In genomic region chr2:25473758-25474335, GRCh38 we compare ENCODE assay signal across 10 cellular contexts.
DNase-seq lines count a peak whose midpoint lies in the region; ATAC-seq and TF ChIP-seq lines count a peak whose summit lies in the region.
"Had no signal": no experiment of that assay in that cellular context is flagged by ENCODE, and none has a peak within 500 bp of the region (broad histone marks: within the 10 kb centered on the region; RNA-seq: fewer than 3 reads in every experiment).

No MANE protein-coding gene starts in this region.

- peaks cover 7% of the 10 kb centered on the region for H3K9me3 ChIP-seq in CD4-positive, alpha-beta T cell (ENCODE audit: control insufficient read depth, low read length)

- H3K4me3 Mint-ChIP-seq in CD4-positive, alpha-beta T cell, result no peak overlapping the region
- no peak overlapping the region for H3K4me3 Mint-ChIP-seq in activated CD8-positive, alpha-beta T cell treated with anti-CD3 and anti-CD28 coated beads for 36 hours

- H3K4me1 Mint-ChIP-seq in CD4-positive, alpha-beta T cell (ENCODE audit: low read depth), result no peaks in the 10 kb centered on the region
- H3K4me1 Mint-ChIP-seq in activated CD8-positive, alpha-beta T cell treated with anti-CD3 and anti-CD28 coated beads for 36 hours (ENCODE audit: low read depth), result no peaks in the 10 kb centered on the region

- intact Hi-C loops in CD4-positive, alpha-beta T cell (cut with DNase I, micrococcal nuclease), result no loop called here
- intact Hi-C loops in activated CD8-positive, alpha-beta T cell treated with anti-CD3 and anti-CD28 coated beads for 36 hours (cut with micrococcal nuclease), result no loop called here

- peaks cover 72% of the 10 kb centered on the region for H3K36me3 Mint-ChIP-seq in CD4-positive, alpha-beta T cell (ENCODE audit: low read depth)
- peaks cover 18% of the 10 kb centered on the region for H3K36me3 Mint-ChIP-seq in activated CD8-positive, alpha-beta T cell treated with anti-CD3 and anti-CD28 coated beads for 36 hours (ENCODE audit: low read depth)

- ATAC-seq in SK-N-SH treated with all-trans-retinoic acid at 6 μM for 48 hours, result 0 out of 3 replicates have a peak, but pooled peaks have one; percentile 21
- no peak for ATAC-seq in CD4-positive, alpha-beta T cell (ENCODE audit: poor library complexity)
- ATAC-seq in activated CD8-positive, alpha-beta T cell treated with anti-CD3 and anti-CD28 coated beads for 36 hours, result no peak

- POLR2A ChIA-PET in CD4-positive, alpha-beta T cell (lab: Charles Lee), result no interaction called here
- POLR2A ChIA-PET in activated CD8-positive, alpha-beta T cell treated with anti-CD3 and anti-CD28 coated beads for 36 hours (lab: Charles Lee), result interaction anchor here (1.0 kb wide), 1 partner anchor 9 kb away, joined by 3 read pairs; no protein-coding TSS in a partner anchor

- no peaks in the 10 kb centered on the region for H3K27me3 ChIP-seq in CD4-positive, alpha-beta T cell (ENCODE audit: control insufficient read depth, insufficient read depth, low read length)
- H3K27me3 ChIP-seq: Peyer's patch had no signal

- no peaks in the 10 kb centered on the region for H3K27me3 Mint-ChIP-seq in CD4-positive, alpha-beta T cell
- no peaks in the 10 kb centered on the region for H3K27me3 Mint-ChIP-seq in activated CD8-positive, alpha-beta T cell treated with anti-CD3 and anti-CD28 coated beads for 36 hours

- no peak overlapping the region for H3K27ac ChIP-seq in CD4-positive, alpha-beta T cell (ENCODE audit: low read depth, low read length)
- H3K27ac ChIP-seq: Peyer's patch had no signal

- DNase-seq in DMS 273 (lab: John Stamatoyannopoulos, UW; ENCODE audit: unreplicated experiment), result peak; percentile 87
- peak; percentile 55 for DNase-seq in NCI-H1694 (lab: John Stamatoyannopoulos, UW)
- DNase-seq in kidney tubule cell (ENCODE audit: low spot score), result peak; percentile 74
- DNase-seq in CD4-positive, alpha-beta T cell, result no peak
- DNase-seq in activated CD8-positive, alpha-beta T cell treated with anti-CD3 and anti-CD28 coated beads for 36 hours, result no peak
- no peak for DNase-seq in SKM-1 treated with dmso at 0.1 percent for 144 hours (lab: John Stamatoyannopoulos, UW; ENCODE audit: unreplicated experiment)
- DNase-seq in activated CD8-positive, alpha-beta memory T cell treated with anti-CD3 and anti-CD28 coated beads, Interleukin-2, amount 50 U/mL, for 4 hours, result no peak
- DNase-seq: activated CD8-positive, alpha-beta memory T cell treated with anti-CD3 and anti-CD28 coated beads for 24 hours; Peyer's patch had no signal

- CTCF ChIA-PET in CD4-positive, alpha-beta T cell (lab: Charles Lee), result interaction anchor here (0.6 kb wide), 1 partner anchor 50 kb away, joined by 3 read pairs; no protein-coding TSS in a partner anchor
- CTCF ChIA-PET in activated CD8-positive, alpha-beta T cell treated with anti-CD3 and anti-CD28 coated beads for 36 hours (lab: Charles Lee), result no interaction called here

- H3K27ac Mint-ChIP-seq in CD4-positive, alpha-beta T cell, result no peak overlapping the region
- H3K27ac Mint-ChIP-seq in activated CD8-positive, alpha-beta T cell treated with anti-CD3 and anti-CD28 coated beads for 36 hours, result no peak overlapping the region

- no peaks in the 10 kb centered on the region for H3K9me3 Mint-ChIP-seq in CD4-positive, alpha-beta T cell
- H3K9me3 Mint-ChIP-seq in activated CD8-positive, alpha-beta T cell treated with anti-CD3 and anti-CD28 coated beads for 36 hours, result peaks cover 7% of the 10 kb centered on the region

- TF ChIP-seq CTCF in CD4-positive, alpha-beta T cell (IDR thresholded peaks at IDR 0.05), result no peak
- no peak for TF ChIP-seq CTCF in activated CD8-positive, alpha-beta T cell treated with anti-CD3 and anti-CD28 coated beads for 36 hours (IDR thresholded peaks at IDR 0.05)

TF ChIP-seq in SK-N-SH treated with all-trans-retinoic acid at 6 μM for 48 hours, 23 proteins besides CTCF, POLR2A, EP300 and RAD21:
- TF ChIP-seq TSHZ2 (CRISPR knock-in tag; IDR thresholded peaks at IDR 0.05) (no peak), ISL1 (CRISPR knock-in tag; IDR thresholded peaks at IDR 0.05) (peak; percentile 27; the same call in 1 of the 2 replicates), PATZ1 (CRISPR knock-in tag; IDR thresholded peaks at IDR 0.05; ENCODE audit: borderline replicate concordance) (no peak)

Comparison
In these comparisons a context has a peak if more than half of its experiments do, and no peak if none do; other contexts are left out.
1. DNase-seq: peak in DMS 273 (single experiment), NCI-H1694 (single experiment) and kidney tubule cell (single experiment); none in CD4-positive, alpha-beta T cell (0 of 10), activated CD8-positive, alpha-beta T cell treated with anti-CD3 and anti-CD28 coated beads for 36 hours (single experiment), SKM-1 treated with dmso at 0.1 percent for 144 hours (single experiment) and activated CD8-positive, alpha-beta memory T cell treated with anti-CD3 and anti-CD28 coated beads, Interleukin-2, amount 50 U/mL, for 4 hours (single experiment).